17 cellular contexts compared by ENCODE assay signal in the genomic region with DNA sequence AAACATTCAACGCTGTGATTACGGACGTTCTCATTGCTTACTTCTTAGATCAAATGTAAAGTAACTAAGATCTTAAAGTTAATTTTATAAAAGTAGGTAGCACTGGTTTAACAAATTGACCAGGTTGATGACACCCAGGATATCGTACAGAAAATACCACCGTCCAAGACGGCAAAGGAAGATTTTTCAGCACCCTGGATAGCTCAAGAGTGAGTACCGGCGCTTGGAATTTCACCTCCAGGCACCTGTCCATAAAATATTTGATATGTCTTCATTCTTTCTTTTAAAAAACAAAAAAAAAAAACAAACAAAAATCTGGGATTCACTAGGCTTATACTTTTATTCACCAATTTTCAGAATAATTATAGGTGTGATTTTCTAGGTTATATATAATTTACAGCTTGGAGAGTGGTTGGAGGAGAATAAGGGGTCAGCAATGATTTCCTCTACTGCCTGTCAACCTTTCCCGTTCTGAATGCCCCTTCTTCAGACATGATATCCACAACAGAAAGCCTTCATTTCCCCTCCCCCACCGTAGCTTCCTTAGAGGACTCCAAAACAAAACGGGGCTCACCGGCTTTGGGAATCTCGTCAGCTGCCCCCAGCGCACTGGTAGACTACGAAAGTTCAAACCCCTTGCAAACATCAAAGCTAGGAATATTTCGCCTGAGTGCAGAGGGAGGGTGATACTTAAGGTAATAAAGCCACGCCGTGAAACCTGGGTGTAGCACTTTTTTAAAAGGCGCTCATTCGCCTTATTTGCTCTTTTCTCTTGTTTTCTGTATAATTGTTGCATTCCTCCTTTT. TPM values are rescaled to one million over a fixed set of nuclear protein-coding genes. Genes with fewer than 3 reads are reported as not detected.
DNase-seq lines count a peak whose midpoint lies in the region; ATAC-seq, FAIRE-seq and TF ChIP-seq lines count a peak whose summit lies in the region.
"Had no signal": no experiment of that assay in that cellular context is flagged by ENCODE, and none has a peak within 500 bp of the region (broad histone marks: within the 10 kb centered on the region; RNA-seq: fewer than 3 reads in every experiment).

No MANE protein-coding gene starts in this region.

- H3K9me1 ChIP-seq in K562 (ENCODE audit: control insufficient read depth, insufficient read depth, low read length), result peaks cover 5% of the 10 kb centered on the region

- H3K4me3 Mint-ChIP-seq in activated T-cell treated with anti-CD3 and anti-CD28 coated beads, Interleukin-2, amount 50 U/mL, for 24 hours, result no peak overlapping the region
- H3K4me3 Mint-ChIP-seq in neural progenitor cell, result peak overlapping the region; percentile 8
- H3K4me3 Mint-ChIP-seq: activated naive CD8-positive, alpha-beta T cell treated with anti-CD3 and anti-CD28 coated beads for 36 hours had no signal

- DNase-seq in activated T-cell treated with anti-CD3 and anti-CD28 coated beads, Interleukin-2, amount 50 U/mL, for 24 hours, result no peak
- DNase-seq in activated T-cell treated with anti-CD3 and anti-CD28 coated beads for 4 hours, result no peak
- peak in 1 of 4 experiments; percentile 35 for DNase-seq in K562 (ENCODE audit: extremely low read depth in 1 of 4, low spot score in 3 of 4)
- peak; percentile 86 for DNase-seq in neural progenitor cell (ENCODE audit: low spot score)
- DNase-seq in NK-92 (lab: John Stamatoyannopoulos, UW; ENCODE audit: unreplicated experiment), result no peak
- DNase-seq in colonic mucosa, result no peak
- DNase-seq: activated naive CD8-positive, alpha-beta T cell treated with anti-CD3 and anti-CD28 coated beads for 36 hours; effector CD8-positive, alpha-beta T cell; MV-4-11; NCI-H2029; OCI-M1; WERI-Rb-1 had no signal

- TF ChIP-seq CTCF in HEK293 (tag by site-specific recombination; IDR thresholded peaks at IDR 0.05) (no peak), K562 (IDR thresholded peaks at IDR 0.05 in 2 of 3, conservative IDR thresholded peaks at IDR 0.05 in 1 of 3; ENCODE audit: insufficient read depth in 2 of 3, low read depth in 1 of 3, low read length in 3 of 3) (no peak), neural progenitor cell (IDR thresholded peaks at IDR 0.05) (no peak), colonic mucosa (IDR thresholded peaks at IDR 0.05) (no peak)

- no peak overlapping the region for H2AFZ ChIP-seq in K562 (ENCODE audit: low read depth, low read length)
- no peak overlapping the region for H2AFZ ChIP-seq in neural progenitor cell (replicated peaks)

- peak overlapping the region; percentile 64 for H3K27ac Mint-ChIP-seq in activated T-cell treated with anti-CD3 and anti-CD28 coated beads, Interleukin-2, amount 50 U/mL, for 24 hours
- H3K27ac Mint-ChIP-seq in neural progenitor cell, result no peak overlapping the region
- H3K27ac Mint-ChIP-seq: activated naive CD8-positive, alpha-beta T cell treated with anti-CD3 and anti-CD28 coated beads for 36 hours had no signal

- intact Hi-C loops in K562 (cut with micrococcal nuclease) (no loop called here), colonic mucosa (cut with DNase I) (no loop called here)

- H4K20me1 ChIP-seq in K562 (replicated peaks; ENCODE audit: control insufficient read depth, insufficient read depth, low read length) (no peaks in the 10 kb centered on the region), neural progenitor cell (ENCODE audit: low read depth) (peaks cover 98% of the 10 kb centered on the region)

- H3K9ac ChIP-seq in K562 (ENCODE audit: insufficient read depth in 1 of 2, low read depth in 2 of 2, low read length in 2 of 2) (no peak overlapping the region), neural progenitor cell (no peak overlapping the region), colonic mucosa (ENCODE audit: low read depth in 2 of 2, low read length in 2 of 2) (no peak overlapping the region)

- H3K27me3 Mint-ChIP-seq in activated T-cell treated with anti-CD3 and anti-CD28 coated beads, Interleukin-2, amount 50 U/mL, for 24 hours, result peaks cover 85% of the 10 kb centered on the region
- H3K27me3 Mint-ChIP-seq in neural progenitor cell (ENCODE audit: insufficient read depth, low read depth), result peaks cover 89% of the 10 kb centered on the region

- no peak overlapping the region for H3K4me3 ChIP-seq in HEK293 (ENCODE audit: low read depth, low read length)
- no peak overlapping the region for H3K4me3 ChIP-seq in K562
- no peak overlapping the region for H3K4me3 ChIP-seq in neural progenitor cell
- H3K4me3 ChIP-seq in colonic mucosa, result no peak overlapping the region
- H3K4me3 ChIP-seq: cardiac muscle cell, prostate gland had no signal

- TF ChIP-seq EP300 in K562 (IDR thresholded peaks at IDR 0.05; ENCODE audit: low read length), result no peak

- H3K4me1 Mint-ChIP-seq in activated T-cell treated with anti-CD3 and anti-CD28 coated beads, Interleukin-2, amount 50 U/mL, for 24 hours (ENCODE audit: low read depth), result peaks cover 23% of the 10 kb centered on the region
- H3K4me1 Mint-ChIP-seq in neural progenitor cell, result peaks cover 21% of the 10 kb centered on the region

- H3K9me3 ChIP-seq in HEK293 (ENCODE audit: control insufficient read depth, insufficient read depth, low read depth, low read length) (no peaks in the 10 kb centered on the region), K562 (replicated peaks; ENCODE audit: control insufficient read depth, insufficient read depth, low read depth, low read length) (no peaks in the 10 kb centered on the region), neural progenitor cell (ENCODE audit: low read depth) (no peaks in the 10 kb centered on the region), colonic mucosa (no peaks in the 10 kb centered on the region)
- H3K9me3 ChIP-seq: prostate gland had no signal

- no TSS peak for BruUV-seq in K562 (replicated peaks; lab: Mats Ljungman, UMichigan)

- POLR2A ChIA-PET in HEK293 (lab: Yijun Ruan, JAX) (interaction anchor here (0.7 kb wide), 1 partner anchor 19 kb away, joined by 4 read pairs; no protein-coding TSS in a partner anchor), K562 (lab: Yijun Ruan, JAX) (interaction anchor here (0.6 to 1.3 kb wide), 2 partner anchors 12 to 229 kb away, joined by 3 to 6 read pairs; no protein-coding TSS in a partner anchor)

- H3K36me3 ChIP-seq in HEK293 (ENCODE audit: control insufficient read depth in 2 of 2, insufficient read depth in 1 of 2, low read length in 2 of 2) (no peaks in the 10 kb centered on the region), K562 (ENCODE audit: control insufficient read depth, insufficient read depth, low read length) (no peaks in the 10 kb centered on the region), neural progenitor cell (no peaks in the 10 kb centered on the region), colonic mucosa (no peaks in the 10 kb centered on the region)
- H3K36me3 ChIP-seq: cardiac muscle cell, prostate gland, WERI-Rb-1 had no signal

- peaks cover 54 to 63% of the 10 kb centered on the region in 2 experiments for H3K27me3 ChIP-seq in K562 (ENCODE audit: control insufficient read depth in 2 of 2, insufficient read depth in 2 of 2, low read length in 2 of 2)
- H3K27me3 ChIP-seq in neural progenitor cell, result peaks cover 100% of the 10 kb centered on the region
- H3K27me3 ChIP-seq in colonic mucosa, result peaks cover 94% of the 10 kb centered on the region

- H3K9me3 Mint-ChIP-seq in activated T-cell treated with anti-CD3 and anti-CD28 coated beads, Interleukin-2, amount 50 U/mL, for 24 hours, result peaks cover 10% of the 10 kb centered on the region
- peaks cover 2% of the 10 kb centered on the region for H3K9me3 Mint-ChIP-seq in neural progenitor cell

- FAIRE-seq in K562 (lab: Jason Lieb, UNC), result no peak

- ATAC-seq in K562, result no peak
- no peak for ATAC-seq in HG02938 (IDR thresholded peaks at IDR 0.05; ENCODE audit: unreplicated experiment)
- ATAC-seq: left lobe of liver had no signal

- CTCF ChIA-PET in HEK293 (lab: Yijun Ruan, JAX) (interaction anchor here (0.5 to 1.4 kb wide), 3 partner anchors 10 to 201 kb away, joined by 3 read pairs; no protein-coding TSS in a partner anchor), K562 (lab: Yijun Ruan, JAX; ENCODE audit: low intra/inter-chr PET ratio) (interaction anchor here (0.8 kb wide), 1 partner anchor 222 kb away, joined by 4 read pairs; no protein-coding TSS in a partner anchor)

- no peak for TF ChIP-seq RAD21 in K562 (CRISPR knock-in tag; conservative IDR thresholded peaks at IDR 0.05 in 1 of 2, IDR thresholded peaks at IDR 0.05 in 1 of 2)

- TF ChIP-seq POLR2A in K562 (conservative IDR thresholded peaks at IDR 0.05), result no peak

- H3K79me2 ChIP-seq in K562 (ENCODE audit: control insufficient read depth, insufficient read depth, low read length), result no peaks in the 10 kb centered on the region
- no peaks in the 10 kb centered on the region for H3K79me2 ChIP-seq in neural progenitor cell (ENCODE audit: low read depth)

- H3K4me2 ChIP-seq in K562 (ENCODE audit: insufficient read depth, low read length) (no peak overlapping the region), neural progenitor cell (no peak overlapping the region)

- no peaks in the 10 kb centered on the region for H3K36me3 Mint-ChIP-seq in activated T-cell treated with anti-CD3 and anti-CD28 coated beads, Interleukin-2, amount 50 U/mL, for 24 hours (ENCODE audit: low read depth)
- no peaks in the 10 kb centered on the region for H3K36me3 Mint-ChIP-seq in neural progenitor cell

- H3K27ac ChIP-seq in HEK293 (ENCODE audit: extremely low read depth, low read depth, low read length), result no peak overlapping the region
- H3K27ac ChIP-seq in K562 (ENCODE audit: extremely low read depth, low read depth, low read length), result no peak overlapping the region
- H3K27ac ChIP-seq in neural progenitor cell, result no peak overlapping the region
- H3K27ac ChIP-seq in colonic mucosa, result no peak overlapping the region
- H3K27ac ChIP-seq: cardiac muscle cell, prostate gland, WERI-Rb-1 had no signal

- in situ Hi-C loops in K562 (cut with MboI), result no loop called here

- peaks cover 54% of the 10 kb centered on the region for H3F3A ChIP-seq in neural progenitor cell (ENCODE audit: low read depth)

- peaks cover 3% of the 10 kb centered on the region for H3K4me1 ChIP-seq in HEK293 (ENCODE audit: control insufficient read depth, insufficient read depth, low read length)
- H3K4me1 ChIP-seq in K562 (replicated peaks in 1 of 2; ENCODE audit: control insufficient read depth in 2 of 2, insufficient read depth in 2 of 2, low read length in 2 of 2), result peaks cover 0 to 23% of the 10 kb centered on the region in 2 experiments; a peak in 2 of 5 replicates
- H3K4me1 ChIP-seq in neural progenitor cell, result peaks cover 23% of the 10 kb centered on the region
- H3K4me1 ChIP-seq in colonic mucosa, result peaks cover 2% of the 10 kb centered on the region
- H3K4me1 ChIP-seq: prostate gland had no signal

- WGBS in K562 (ENCODE audit: insufficient coverage, low coverage, missing lambda C conversion rate), result 33% methylated on average over 20 of the region's 20 CpGs

RNA-seq across cellular contexts. Expression of a gene that starts 2.7 kb away (rescaled TPM):
- total RNA-seq in K562 (2011; cell fraction: chromatin; rRNA removed; ENCODE audit: low replicate concordance), result not detected in 2 replicates
- not detected in 2 replicates for total RNA-seq in K562 (2011; cell fraction: nucleolus; rRNA removed)
- total RNA-seq in K562 (2011; cell fraction: nucleoplasm; rRNA removed), result not detected in 2 replicates
- total RNA-seq in K562 (2014; rRNA removed), result not detected in 2 replicates
- not detected in 2 replicates for total RNA-seq in K562 (2014; rRNA removed; fragmentation: Illumina TruSeq; extraction: Trizol)
- not detected in 2 replicates for total RNA-seq in K562 (2015; rRNA removed; fragmentation: Illumina TruSeq; extraction: Trizol)
- total RNA-seq in K562 (2021), result 0.16 TPM in 2 replicates
- polyA plus RNA-seq in K562 (2011; rRNA removed), result 0.04 TPM in 1 of 2 replicates, not detected in the other
- polyA plus RNA-seq in K562 (2011; cell fraction: cytosol; rRNA removed), result 0.04 TPM in 2 replicates
- polyA plus RNA-seq in K562 (2011; cell fraction: nucleus; rRNA removed), result not detected in 2 replicates
- 0.08 TPM in 1 of 2 replicates, not detected in the other for polyA plus RNA-seq in K562 (2012)
- polyA plus RNA-seq in K562 (2014; fragmentation: Illumina TruSeq; extraction: Trizol), result 0.08 and 0.09 TPM in 2 replicates
- polyA plus RNA-seq in K562 (2014; fragmentation: Nextera tagmentation; extraction: Ambion mirVana), result under 1 TPM; 0.04 to 0.06 TPM
- polyA plus RNA-seq in K562 (2014; rRNA removed), result 0.04 and 0.05 TPM in 2 replicates
- polyA minus RNA-seq in K562 (2011; rRNA and poly(A)+ RNA removed), result 0.06 TPM in 1 of 2 replicates, not detected in the other
- polyA minus RNA-seq in K562 (2011; cell fraction: cytosol; rRNA and poly(A)+ RNA removed), result not detected in 2 replicates
- not detected in 2 replicates for polyA minus RNA-seq in K562 (2011; cell fraction: nucleus; rRNA and poly(A)+ RNA removed)
- total RNA-seq in neural progenitor cell (ENCODE audit: low replicate concordance), result not detected in 2 replicates
- not detected for total RNA-seq in colonic mucosa
- total RNA-seq: activated naive CD8-positive, alpha-beta T cell treated with anti-CD3 and anti-CD28 coated beads for 36 hours; cardiac muscle cell; left lobe of liver; prostate gland had no signal
- polyA plus RNA-seq: cardiac muscle cell had no signal
